ENCODE assay signal across 1 cellular context in the genomic region with DNA sequence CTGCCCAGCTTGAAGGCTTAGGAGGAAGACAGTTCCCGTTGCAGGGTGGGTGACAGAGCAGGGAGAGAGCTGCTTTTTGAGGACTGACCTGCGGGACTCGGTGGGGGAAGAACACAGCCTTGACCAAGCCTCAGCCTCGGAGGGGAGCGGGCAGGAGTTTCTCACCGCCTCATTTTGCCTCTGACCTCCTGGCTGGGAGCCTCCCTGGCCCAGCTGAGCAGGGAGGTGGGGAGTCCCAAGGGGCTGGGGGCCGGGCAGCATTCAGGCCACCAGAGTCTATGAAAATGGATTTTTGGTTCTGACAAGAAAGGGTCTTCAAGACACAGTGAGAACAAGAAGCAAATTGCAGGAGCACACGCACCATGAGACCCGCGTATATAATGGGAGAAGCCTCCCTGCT.
TF ChIP-seq lines count a peak whose summit lies in the region.

No MANE protein-coding gene starts in this region.

TF ChIP-seq in IMR-90, 13 proteins besides CTCF, POLR2A, EP300 and RAD21:
- TF ChIP-seq RFX5 (IDR thresholded peaks at IDR 0.05; ENCODE audit: low read depth, low read length) (no peak), MAZ (IDR thresholded peaks at IDR 0.05; ENCODE audit: borderline replicate concordance, low read depth, low read length) (no peak), MAFK (IDR thresholded peaks at IDR 0.05; ENCODE audit: low read depth, low read length) (no peak), MXI1 (IDR thresholded peaks at IDR 0.05; ENCODE audit: borderline replicate concordance, low read depth, low read length) (no peak), FOS (IDR thresholded peaks at IDR 0.05; ENCODE audit: low read depth, low read length) (no peak), NFE2L2 (IDR thresholded peaks at IDR 0.05; ENCODE audit: low read depth, low read length) (no peak), CEBPB (IDR thresholded peaks at IDR 0.05; ENCODE audit: low read depth, low read length) (no peak), BHLHE40 (IDR thresholded peaks at IDR 0.05; ENCODE audit: low read depth, low read length) (no peak), CHD1 (IDR thresholded peaks at IDR 0.05; ENCODE audit: low read depth, low read length) (no peak), SMC3 (IDR thresholded peaks at IDR 0.05; ENCODE audit: low read depth, low read length) (no peak), RCOR1 (IDR thresholded peaks at IDR 0.05; ENCODE audit: insufficient replicate concordance, low read length) (no peak)
- TF ChIP-seq, protein P1, sequence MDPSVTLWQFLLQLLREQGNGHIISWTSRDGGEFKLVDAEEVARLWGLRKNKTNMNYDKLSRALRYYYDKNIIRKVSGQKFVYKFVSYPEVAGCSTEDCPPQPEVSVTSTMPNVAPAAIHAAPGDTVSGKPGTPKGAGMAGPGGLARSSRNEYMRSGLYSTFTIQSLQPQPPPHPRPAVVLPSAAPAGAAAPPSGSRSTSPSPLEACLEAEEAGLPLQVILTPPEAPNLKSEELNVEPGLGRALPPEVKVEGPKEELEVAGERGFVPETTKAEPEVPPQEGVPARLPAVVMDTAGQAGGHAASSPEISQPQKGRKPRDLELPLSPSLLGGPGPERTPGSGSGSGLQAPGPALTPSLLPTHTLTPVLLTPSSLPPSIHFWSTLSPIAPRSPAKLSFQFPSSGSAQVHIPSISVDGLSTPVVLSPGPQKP (IDR thresholded peaks at IDR 0.05; ENCODE audit: borderline replicate concordance, low read depth, low read length): no peak
- TF ChIP-seq, protein P2, sequence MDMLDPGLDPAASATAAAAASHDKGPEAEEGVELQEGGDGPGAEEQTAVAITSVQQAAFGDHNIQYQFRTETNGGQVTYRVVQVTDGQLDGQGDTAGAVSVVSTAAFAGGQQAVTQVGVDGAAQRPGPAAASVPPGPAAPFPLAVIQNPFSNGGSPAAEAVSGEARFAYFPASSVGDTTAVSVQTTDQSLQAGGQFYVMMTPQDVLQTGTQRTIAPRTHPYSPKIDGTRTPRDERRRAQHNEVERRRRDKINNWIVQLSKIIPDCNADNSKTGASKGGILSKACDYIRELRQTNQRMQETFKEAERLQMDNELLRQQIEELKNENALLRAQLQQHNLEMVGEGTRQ (IDR thresholded peaks at IDR 0.05; ENCODE audit: low read depth, low read length): no peak
